Comparison of ENCODE assay signal across 9 cellular contexts in the genomic region with DNA sequence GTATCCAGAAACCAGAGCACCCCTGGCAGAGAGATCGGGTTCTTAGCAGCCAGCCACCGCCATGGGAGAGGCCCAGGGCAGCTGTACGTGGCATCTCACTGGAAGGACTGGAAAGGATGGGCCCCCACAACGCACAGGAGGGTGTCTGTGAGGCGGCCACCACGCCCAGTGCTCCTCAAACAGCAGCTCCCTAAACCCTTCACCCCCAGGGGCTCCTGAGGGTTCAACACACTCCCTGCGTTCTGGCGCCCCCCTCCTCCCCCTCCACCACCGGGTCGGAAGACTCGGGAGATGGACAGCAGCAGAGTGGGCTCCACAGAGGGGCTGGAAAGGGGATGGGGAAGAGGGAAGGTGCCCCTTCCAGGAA. TPM values are rescaled to one million over a fixed set of nuclear protein-coding genes. Genes with fewer than 3 reads are reported as not detected.
DNase-seq lines count a peak whose midpoint lies in the region; ATAC-seq and TF ChIP-seq lines count a peak whose summit lies in the region.
"Had no signal": no experiment of that assay in that cellular context is flagged by ENCODE, and none has a peak within 500 bp of the region (broad histone marks: within the 10 kb centered on the region; RNA-seq: fewer than 3 reads in every experiment).

No MANE protein-coding gene starts in this region.

- H3K4me1 ChIP-seq in OCI-LY7 (ENCODE audit: insufficient read depth, low read length, poor library complexity, severe bottlenecking) (peaks cover 25% of the 10 kb centered on the region), endocrine pancreas (ENCODE audit: control insufficient read depth, insufficient read depth, low read length) (no peaks in the 10 kb centered on the region), psoas muscle (peaks cover 51% of the 10 kb centered on the region), transverse colon (peaks cover 0 to 17% (median 11%) of the 10 kb centered on the region in 4 donors)

- no peaks in the 10 kb centered on the region for H4K20me1 ChIP-seq in OCI-LY7 (ENCODE audit: insufficient read depth, low read length)

- no peak for TF ChIP-seq EP300 in transverse colon (IDR thresholded peaks at IDR 0.05; ENCODE audit: low read depth)

- no peaks in the 10 kb centered on the region for H3K9me2 ChIP-seq in OCI-LY7 (ENCODE audit: insufficient read depth, low read length)

- no peaks in the 10 kb centered on the region; the same call in none of the 2 replicates for H3K36me3 ChIP-seq in GM06990 (ENCODE audit: control insufficient read depth, insufficient read depth, low read length)
- peaks cover 27% of the 10 kb centered on the region; the same call in 1 of the 2 replicates for H3K36me3 ChIP-seq in OCI-LY7 (ENCODE audit: insufficient read depth, low read length)
- no peaks in the 10 kb centered on the region for H3K36me3 ChIP-seq in endocrine pancreas (ENCODE audit: control insufficient read depth, insufficient read depth, low read length)
- H3K36me3 ChIP-seq in psoas muscle (ENCODE audit: insufficient read depth in 1 of 2, low read depth in 1 of 2): peaks cover 0 to 12% of the 10 kb centered on the region in 2 donors
- no peaks in the 10 kb centered on the region for H3K36me3 ChIP-seq in transverse colon

- intact Hi-C loops in OCI-LY7 (cut with micrococcal nuclease; ENCODE audit: unreplicated experiment): no loop called here
- intact Hi-C loops in psoas muscle (cut with DNase I): no loop called here
- intact Hi-C loops in transverse colon (cut with DNase I; ENCODE audit: low total_unique reads): no loop called here

- peak overlapping the region; percentile 48 for H3K9ac ChIP-seq in endocrine pancreas (ENCODE audit: control insufficient read depth, insufficient read depth, low read length)

- TF ChIP-seq CTCF in GM06990 (IDR thresholded peaks at IDR 0.05; ENCODE audit: insufficient read depth, low read length, poor library complexity, severe bottlenecking) (no peak), OCI-LY7 (conservative IDR thresholded peaks at IDR 0.05; ENCODE audit: low read length) (no peak), psoas muscle (IDR thresholded peaks at IDR 0.05) (no peak), transverse colon (IDR thresholded peaks at IDR 0.05) (no peak)

- H3K4me2 ChIP-seq in OCI-LY7 (ENCODE audit: low read length): peak overlapping the region; percentile 83

- H3K27me3 ChIP-seq in GM06990 (replicated peaks; ENCODE audit: control insufficient read depth, insufficient read depth, low read length): no peaks in the 10 kb centered on the region
- H3K27me3 ChIP-seq in endocrine pancreas (ENCODE audit: control insufficient read depth, insufficient read depth, low read length): no peaks in the 10 kb centered on the region
- no peaks in the 10 kb centered on the region for H3K27me3 ChIP-seq in psoas muscle (ENCODE audit: insufficient read depth in 3 of 3, low read length in 2 of 3)
- peaks cover 70% of the 10 kb centered on the region for H3K27me3 ChIP-seq in transverse colon

- 19 to 35% (median 20%) methylated on average over 9 to 11 of the region's 11 CpGs for WGBS in psoas muscle, 3 donors
- WGBS in transverse colon (ENCODE audit: low coverage in 1 of 2), 2 donors: 27% methylated on average over 10 of the region's 11 CpGs; no CpG with 5 or more reads in 1 of the 2 donors

- H3K27ac ChIP-seq in OCI-LY7 (ENCODE audit: low read depth, low read length, poor library complexity, severe bottlenecking) (peak overlapping the region; percentile 48), psoas muscle (peak overlapping the region; percentile 91), transverse colon (peak overlapping the region in 1 of 4 donors; percentile 41)

- CTCF ChIA-PET in OCI-LY7 (lab: Charles Lee; ENCODE audit: unreplicated experiment): interaction anchor here (0.5 kb wide), 1 partner anchor 247 kb away, joined by 3 read pairs; a partner anchor contains a TSS

- BruUV-seq in OCI-LY7 (replicated peaks; lab: Mats Ljungman, UMichigan): no TSS peak

- ATAC-seq in psoas muscle (no peak), GM18907 (IDR thresholded peaks at IDR 0.05; ENCODE audit: unreplicated experiment) (no peak), GM21528 (IDR thresholded peaks at IDR 0.05; ENCODE audit: low FRiP score, unreplicated experiment) (no peak)

- H3K9me3 ChIP-seq in OCI-LY7 (ENCODE audit: low read length) (no peaks in the 10 kb centered on the region), endocrine pancreas (ENCODE audit: control insufficient read depth, low read length) (no peaks in the 10 kb centered on the region), psoas muscle (no peaks in the 10 kb centered on the region), transverse colon (no peaks in the 10 kb centered on the region)

- H3K4me3 ChIP-seq in GM06990 (replicated peaks; ENCODE audit: low read depth, low read length) (peak overlapping the region; percentile 76), OCI-LY7 (ENCODE audit: low read depth, low read length, poor library complexity, severe bottlenecking) (peak overlapping the region; percentile 83), endocrine pancreas (ENCODE audit: control insufficient read depth, insufficient read depth, low read length) (no peak overlapping the region), psoas muscle (peak overlapping the region; percentile 84), transverse colon (peak overlapping the region in 2 of 4 donors; percentile 31 to 52)

- TF ChIP-seq POLR2A in transverse colon (IDR thresholded peaks at IDR 0.05): no peak

- in situ Hi-C loops in transverse colon (cut with MboI; ENCODE audit: low pct_ligation_motif_present in 1 of 4, low pct_unique_long_range_greater_than_20kb in 1 of 4, low sequenced_read_pairs in 3 of 4): loop anchor here in 1 of 4 donors (10.0 kb wide), 1 partner anchor 234 kb away; no protein-coding TSS in a partner anchor

- H3K79me2 ChIP-seq in OCI-LY7 (ENCODE audit: insufficient read depth, low read depth, low read length): peaks cover 15% of the 10 kb centered on the region

- no peak for DNase-seq in GM06990 (ENCODE audit: extremely low read depth, insufficient read length)
- DNase-seq in OCI-LY7 (ENCODE audit: low spot score): no peak
- no peak for DNase-seq in psoas muscle
- DNase-seq in transverse colon: no peak
- no peak for DNase-seq in kidney glomerular epithelial cell (lab: John Stamatoyannopoulos, UW)
- DNase-seq: stimulated activated naive CD4-positive, alpha-beta T cell treated with Interleukin-2 at 50 U/mL for 16 hours had no signal

- no peak overlapping the region for H2AFZ ChIP-seq in OCI-LY7 (ENCODE audit: low read length)

- POLR2A ChIA-PET in OCI-LY7 (lab: Charles Lee): interaction anchor here (0.6 kb wide), 1 partner anchor 10 kb away, joined by 3 read pairs; no protein-coding TSS in a partner anchor

RNA-seq across cellular contexts. Expression of a gene that starts 1.1 kb away (rescaled TPM):
- total RNA-seq in OCI-LY7 (2014; rRNA removed; shearing (Covaris generic)): 90.8 and 93.6 TPM in 2 replicates
- 84.9 and 90.1 TPM in 2 replicates for total RNA-seq in OCI-LY7 (2022)
- 100 to 1,000 TPM; 107 to 178 (median 145) TPM for total RNA-seq in psoas muscle
- 100 to 1,000 TPM in 2 of 3 donors, 10 to 100 TPM in 1; 57.4 to 148 (median 131) TPM for polyA plus RNA-seq in psoas muscle
- total RNA-seq in transverse colon: 1 to 10 TPM; 1.1 to 9.4 (median 3.3) TPM

RNA-seq across cellular contexts. Expression of a gene that starts 9.4 kb away (rescaled TPM):
- total RNA-seq in OCI-LY7 (2014; rRNA removed; shearing (Covaris generic)): 47.4 and 49.4 TPM in 2 replicates
- 74.6 and 74.9 TPM in 2 replicates for total RNA-seq in OCI-LY7 (2022)
- total RNA-seq in psoas muscle: 10 to 100 TPM; 13.5 to 19.4 (median 15.3) TPM
- polyA plus RNA-seq in psoas muscle: 1 to 10 TPM; 4.3 to 5.3 (median 5.1) TPM
- 100 to 1,000 TPM in 2 of 4 donors, 10 to 100 TPM in 2; 66.8 to 618 (median 142) TPM for total RNA-seq in transverse colon

RNA-seq across cellular contexts. Expression of a gene that starts 9.8 kb away (rescaled TPM):
- 12.0 and 13.0 TPM in 2 replicates for total RNA-seq in OCI-LY7 (2014; rRNA removed; shearing (Covaris generic))
- total RNA-seq in OCI-LY7 (2022) (18.6 and 19.7 TPM in 2 replicates), psoas muscle (1 to 10 TPM; 4.4 to 6.3 (median 5.4) TPM), transverse colon (1 to 10 TPM; 1.6 to 6.4 (median 2.7) TPM)
- 1 to 10 TPM; 1.7 to 5.3 (median 4.0) TPM for polyA plus RNA-seq in psoas muscle

RNA-seq across cellular contexts. Expression of a gene that starts 15.6 kb away (rescaled TPM):
- 52.8 and 57.7 TPM in 2 replicates for total RNA-seq in OCI-LY7 (2014; rRNA removed; shearing (Covaris generic))
- total RNA-seq in OCI-LY7 (2022) (63.2 and 68.8 TPM in 2 replicates), psoas muscle (10 to 100 TPM; 18.0 to 21.8 (median 19.0) TPM), transverse colon (100 to 1,000 TPM in 1 of 4 donors, 10 to 100 TPM in 3; 43.8 to 110 (median 73.1) TPM)
- polyA plus RNA-seq in psoas muscle: 10 to 100 TPM in 2 of 3 donors, 1 to 10 TPM in 1; 9.5 to 11.2 (median 10.6) TPM

RNA-seq across cellular contexts. Expression of a gene that starts 47.0 kb away (rescaled TPM):
- 10.7 and 13.6 TPM in 2 replicates for total RNA-seq in OCI-LY7 (2014; rRNA removed; shearing (Covaris generic))
- total RNA-seq in OCI-LY7 (2022) (38.9 and 39.2 TPM in 2 replicates), psoas muscle (10 to 100 TPM; 13.6 to 43.7 (median 15.0) TPM), transverse colon (100 to 1,000 TPM; 305 to 880 (median 460) TPM)
- polyA plus RNA-seq in psoas muscle: 10 to 100 TPM in 1 of 3 donors, 1 to 10 TPM in 2; 3.9 to 11.6 (median 5.8) TPM

Comparison
In these comparisons a context has a peak if more than half of its experiments do, and no peak if none do; other contexts are left out.
1. RNA of a gene that starts 1.1 kb away (total RNA-seq): 107 to 178 TPM in psoas muscle and 84.9 to 93.6 TPM in OCI-LY7; 1.1 to 9.4 TPM in transverse colon; every median in the first group is over 4 times any median in the second.